Comparison of ENCODE assay signal across 8 cellular contexts in genomic region chr10:74189999-74190421, GRCh38. TPM values are rescaled to one million over a fixed set of nuclear protein-coding genes. Genes with fewer than 3 reads are reported as not detected.
DNase-seq lines count a peak whose midpoint lies in the region; ATAC-seq and TF ChIP-seq lines count a peak whose summit lies in the region.

No MANE protein-coding gene starts in this region.

- DNase-seq in DMS79 treated with DMSO at 0.1 percent for 48 hours (lab: John Stamatoyannopoulos, UW) = peak; percentile 63
- DNase-seq in activated CD4-positive, alpha-beta memory T cell treated with anti-CD3 and anti-CD28 coated beads, Interleukin-2, amount 10 ng/mL, durations not matched to agents 7 days and 5 days = peak; percentile 29
- no peak for DNase-seq in left ventricle myocardium superior
- no peak for DNase-seq in stimulated activated naive B cell treated with anti-CD40 and anti-IgM and Interleukin-4, amounts not matched to agents 10 μg/mL and 1 μg/mL and 100 μg/mL, for 72 hours
- DNase-seq in uterus = no peak
- DNase-seq in NCI-H526 treated with DMSO at 0.1 percent for 48 hours (lab: John Stamatoyannopoulos, UW) = no peak

- intact Hi-C loops in left ventricle myocardium superior (cut with micrococcal nuclease) = no loop called here
- intact Hi-C loops in uterus (cut with DNase I; ENCODE audit: low total_unique reads) = no loop called here

- no peak for TF ChIP-seq POLR2A in uterus (IDR thresholded peaks at IDR 0.05)

- H3K27ac Mint-ChIP-seq in activated CD4-positive, alpha-beta memory T cell treated with anti-CD3 and anti-CD28 coated beads, Interleukin-2, amount 10 ng/mL, durations not matched to agents 7 days and 5 days = peak overlapping the region; percentile 84
- H3K27ac Mint-ChIP-seq in stimulated activated naive B cell treated with anti-CD40 and anti-IgM and Interleukin-4, amounts not matched to agents 10 μg/mL and 1 μg/mL and 100 μg/mL, for 72 hours = peak overlapping the region; percentile 94

- H3K9me3 Mint-ChIP-seq in activated CD4-positive, alpha-beta memory T cell treated with anti-CD3 and anti-CD28 coated beads, Interleukin-2, amount 10 ng/mL, durations not matched to agents 7 days and 5 days = no peaks in the 10 kb centered on the region
- peaks cover 0 to 3% of the 10 kb centered on the region in 2 donors for H3K9me3 Mint-ChIP-seq in stimulated activated naive B cell treated with anti-CD40 and anti-IgM and Interleukin-4, amounts not matched to agents 10 μg/mL and 1 μg/mL and 100 μg/mL, for 72 hours

- POLR2A ChIA-PET in activated CD4-positive, alpha-beta memory T cell treated with anti-CD3 and anti-CD28 coated beads, Interleukin-2, amount 10 ng/mL, durations not matched to agents 7 days and 5 days (lab: Charles Lee) = interaction anchor here (0.8 to 2.6 kb wide), 7 partner anchors 12 to 40 kb away, joined by 3 to 15 read pairs (median 3); partner anchors contain the start of genes ADK and AP3M1

- TF ChIP-seq CTCF in uterus (IDR thresholded peaks at IDR 0.05) = no peak

- no peak overlapping the region for H3K4me3 ChIP-seq in uterus

- H3K4me1 Mint-ChIP-seq in activated CD4-positive, alpha-beta memory T cell treated with anti-CD3 and anti-CD28 coated beads, Interleukin-2, amount 10 ng/mL, durations not matched to agents 7 days and 5 days = peaks cover 45% of the 10 kb centered on the region
- H3K4me1 Mint-ChIP-seq in stimulated activated naive B cell treated with anti-CD40 and anti-IgM and Interleukin-4, amounts not matched to agents 10 μg/mL and 1 μg/mL and 100 μg/mL, for 72 hours = peaks cover 43 to 81% of the 10 kb centered on the region in 2 donors

- peak overlapping the region; percentile 38 for H3K4me3 Mint-ChIP-seq in activated CD4-positive, alpha-beta memory T cell treated with anti-CD3 and anti-CD28 coated beads, Interleukin-2, amount 10 ng/mL, durations not matched to agents 7 days and 5 days
- peak overlapping the region; percentile 72 to 73 for H3K4me3 Mint-ChIP-seq in stimulated activated naive B cell treated with anti-CD40 and anti-IgM and Interleukin-4, amounts not matched to agents 10 μg/mL and 1 μg/mL and 100 μg/mL, for 72 hours

- H3K36me3 Mint-ChIP-seq in activated CD4-positive, alpha-beta memory T cell treated with anti-CD3 and anti-CD28 coated beads, Interleukin-2, amount 10 ng/mL, durations not matched to agents 7 days and 5 days (ENCODE audit: low read depth) = peaks cover 6% of the 10 kb centered on the region
- H3K36me3 Mint-ChIP-seq in stimulated activated naive B cell treated with anti-CD40 and anti-IgM and Interleukin-4, amounts not matched to agents 10 μg/mL and 1 μg/mL and 100 μg/mL, for 72 hours = peaks cover 8 to 25% of the 10 kb centered on the region in 2 donors

- CTCF ChIA-PET in activated CD4-positive, alpha-beta memory T cell treated with anti-CD3 and anti-CD28 coated beads, Interleukin-2, amount 10 ng/mL, durations not matched to agents 7 days and 5 days (lab: Charles Lee) = interaction anchor here (0.6 to 3.5 kb wide), 5 partner anchors 11 to 549 kb away, joined by 3 to 19 read pairs (median 4); no protein-coding TSS in a partner anchor

- H3K9me3 ChIP-seq in KOPT-K1 (ENCODE audit: insufficient read depth, low read length, poor library complexity, severe bottlenecking) (no peaks in the 10 kb centered on the region), uterus (no peaks in the 10 kb centered on the region)

- no peaks in the 10 kb centered on the region for H3K36me3 ChIP-seq in KOPT-K1 (ENCODE audit: insufficient read depth, low read length)
- no peaks in the 10 kb centered on the region for H3K36me3 ChIP-seq in uterus

- H3K4me1 ChIP-seq in uterus = no peaks in the 10 kb centered on the region

- H3K27ac ChIP-seq in KOPT-K1 (ENCODE audit: low read depth, low read length, poor library complexity, severe bottlenecking) = peak overlapping the region; percentile 42
- H3K27ac ChIP-seq in uterus = peak overlapping the region in 1 of 2 donors; percentile 12

- ATAC-seq in GM21390 (IDR thresholded peaks at IDR 0.05; ENCODE audit: unreplicated experiment) (peak; percentile 78), left ventricle myocardium superior (peak; percentile 52)
- peak; percentile 95 to 97 for ATAC-seq in stimulated activated naive B cell treated with anti-CD40 and anti-IgM and Interleukin-4, amounts not matched to agents 10 μg/mL and 1 μg/mL and 100 μg/mL, for 72 hours (replicated peaks)

- no peaks in the 10 kb centered on the region for H3K27me3 ChIP-seq in uterus

- no peaks in the 10 kb centered on the region for H3K27me3 Mint-ChIP-seq in activated CD4-positive, alpha-beta memory T cell treated with anti-CD3 and anti-CD28 coated beads, Interleukin-2, amount 10 ng/mL, durations not matched to agents 7 days and 5 days
- no peaks in the 10 kb centered on the region for H3K27me3 Mint-ChIP-seq in stimulated activated naive B cell treated with anti-CD40 and anti-IgM and Interleukin-4, amounts not matched to agents 10 μg/mL and 1 μg/mL and 100 μg/mL, for 72 hours

RNA-seq across cellular contexts. Expression of gene ADK, which starts 39.0 kb away (rescaled TPM):
- 10 to 100 TPM; 29.3 to 31.8 TPM for total RNA-seq in activated CD4-positive, alpha-beta memory T cell treated with anti-CD3 and anti-CD28 coated beads, Interleukin-2, amount 10 ng/mL, durations not matched to agents 7 days and 5 days
- 47.2 TPM for total RNA-seq in left ventricle myocardium superior
- 10 to 100 TPM; 12.6 to 41.1 (median 19.0) TPM for total RNA-seq in uterus

RNA-seq across cellular contexts. Expression of gene AP3M1, which starts 39.4 kb away (rescaled TPM):
- 10 to 100 TPM; 41.8 to 42.2 TPM for total RNA-seq in activated CD4-positive, alpha-beta memory T cell treated with anti-CD3 and anti-CD28 coated beads, Interleukin-2, amount 10 ng/mL, durations not matched to agents 7 days and 5 days
- total RNA-seq in left ventricle myocardium superior = 27.9 TPM
- 10 to 100 TPM; 13.8 to 37.8 (median 28.4) TPM for total RNA-seq in uterus

Comparison
In these comparisons a context has a peak if more than half of its experiments do, and no peak if none do; other contexts are left out.
1. DNase-seq: peak in DMS79 treated with DMSO at 0.1 percent for 48 hours (single experiment) and activated CD4-positive, alpha-beta memory T cell treated with anti-CD3 and anti-CD28 coated beads, Interleukin-2, amount 10 ng/mL, durations not matched to agents 7 days and 5 days (single experiment); none in left ventricle myocardium superior (single experiment), stimulated activated naive B cell treated with anti-CD40 and anti-IgM and Interleukin-4, amounts not matched to agents 10 μg/mL and 1 μg/mL and 100 μg/mL, for 72 hours (single experiment), uterus (0 of 2) and NCI-H526 treated with DMSO at 0.1 percent for 48 hours (single experiment).
2. Peak in every context shown above with its lines, with median percentiles within 50 percentile points of each other: ATAC-seq.